8 cellular contexts compared by ENCODE assay signal in genomic region chr4:121764702-121765367, GRCh38. TPM values are rescaled to one million over a fixed set of nuclear protein-coding genes. Genes with fewer than 3 reads are reported as not detected.
DNase-seq lines count a peak whose midpoint lies in the region; ATAC-seq and TF ChIP-seq lines count a peak whose summit lies in the region.

TSS of gene SMIM43 (minus strand) at chr4:121765164. CDS start at chr4:121765105, 59 bp downstream.

- DNase-seq in HAP-1 (ENCODE audit: low spot score in 2 of 2) (no peak), mammary epithelial cell (peak; percentile 18), lung microvascular endothelial cell (ENCODE audit: low read depth in 2 of 2) (peak; percentile 19 to 31), H4 (ENCODE audit: low spot score) (no peak)

- H3K9me3 ChIP-seq in HAP-1, result no peaks in the 10 kb centered on the region
- H3K9me3 ChIP-seq in mammary epithelial cell (replicated peaks; ENCODE audit: insufficient read depth, low read length), result no peaks in the 10 kb centered on the region

- H3K4me1 ChIP-seq in ACC112 (ENCODE audit: control insufficient read depth, insufficient read depth, low read length, unreplicated experiment) (peaks cover 6% of the 10 kb centered on the region), HAP-1 (no peaks in the 10 kb centered on the region), mammary epithelial cell (ENCODE audit: insufficient read depth, low read length) (no peaks in the 10 kb centered on the region)

- H4K20me1 ChIP-seq in mammary epithelial cell (ENCODE audit: insufficient read depth, low read length), result no peaks in the 10 kb centered on the region

- intact Hi-C loops in mammary epithelial cell (cut with micrococcal nuclease), result no loop called here

- CTCF ChIA-PET in mammary epithelial cell (lab: Charles Lee; ENCODE audit: low non-redundant PET), result no interaction called here

- TF ChIP-seq CTCF in mammary epithelial cell (conservative IDR thresholded peaks at IDR 0.05 in 1 of 2, IDR thresholded peaks at IDR 0.05 in 1 of 2; ENCODE audit: extremely low read depth in 1 of 2, insufficient read depth in 1 of 2, low read depth in 1 of 2, low read length in 2 of 2), result no peak

- ATAC-seq in GM18517 (IDR thresholded peaks at IDR 0.05; ENCODE audit: unreplicated experiment) (no peak), GM19324 (IDR thresholded peaks at IDR 0.05; ENCODE audit: low FRiP score, unreplicated experiment) (no peak), HG02884 (IDR thresholded peaks at IDR 0.05; ENCODE audit: unreplicated experiment) (no peak)

- H3K27me3 ChIP-seq in ACC112 (ENCODE audit: insufficient read depth, low read length), result no peaks in the 10 kb centered on the region
- no peaks in the 10 kb centered on the region for H3K27me3 ChIP-seq in HAP-1 (ENCODE audit: low read depth)
- H3K27me3 ChIP-seq in mammary epithelial cell (ENCODE audit: insufficient read depth, low read length), result peaks cover 2% of the 10 kb centered on the region

- no peak within 1 kb of the TSS for H3K9ac ChIP-seq in mammary epithelial cell (ENCODE audit: insufficient read depth, low read length)

- H3K4me3 ChIP-seq in ACC112 (ENCODE audit: low read depth, low read length) (peak within 1 kb of the TSS; percentile 83), HAP-1 (peak within 1 kb of the TSS; percentile 32), mammary epithelial cell (replicated peaks in 1 of 3; ENCODE audit: insufficient read depth in 1 of 3, low read depth in 2 of 3, low read length in 3 of 3) (peak within 1 kb of the TSS; percentile 28 to 53 (median 50))

- H3K36me3 ChIP-seq in ACC112 (ENCODE audit: insufficient read depth, low read length) (no peaks in the 10 kb centered on the region), HAP-1 (replicated peaks) (no peaks in the 10 kb centered on the region), mammary epithelial cell (ENCODE audit: insufficient read depth, low read length) (no peaks in the 10 kb centered on the region)

- 5% methylated on average over 44 of the region's 75 CpGs for WGBS in mammary epithelial cell (ENCODE audit: low coverage, missing lambda C conversion rate)

- H2AFZ ChIP-seq in ACC112 (ENCODE audit: low read length, unreplicated experiment) (peak within 1 kb of the TSS; percentile 90), mammary epithelial cell (ENCODE audit: low read depth, low read length) (peak within 1 kb of the TSS; percentile 90)

- no peaks in the 10 kb centered on the region for H3K79me2 ChIP-seq in ACC112 (ENCODE audit: control insufficient read depth, insufficient read depth, low read length, unreplicated experiment)
- H3K79me2 ChIP-seq in mammary epithelial cell (ENCODE audit: insufficient read depth, low read length), result no peaks in the 10 kb centered on the region

- no TSS peak for BruUV-seq in mammary epithelial cell (replicated peaks; lab: Mats Ljungman, UMichigan)

- H3K27ac ChIP-seq in ACC112 (ENCODE audit: low read depth, low read length), result no peak within 1 kb of the TSS
- H3K27ac ChIP-seq in mammary epithelial cell (ENCODE audit: insufficient read depth, low read depth, low read length), result no peak within 1 kb of the TSS

- in situ Hi-C loops in HAP-1 (cut with MboI; ENCODE audit: low sequenced_read_pairs), result no loop called here
- in situ Hi-C loops in mammary epithelial cell (cut with MboI; ENCODE audit: low sequenced_read_pairs in 2 of 2), result no loop called here

- H3K4me2 ChIP-seq in mammary epithelial cell (ENCODE audit: insufficient read depth, low read depth, low read length), result peak within 1 kb of the TSS; percentile 99

- dilution Hi-C loops in mammary epithelial cell (cut with HindIII; ENCODE audit: low sequenced_read_pairs), result no loop called here

RNA-seq across cellular contexts. Expression of gene SMIM43, which starts in this region (rescaled TPM):
- total RNA-seq in mammary epithelial cell (not detected), lung microvascular endothelial cell (0.40 and 0.65 TPM in 2 replicates)
- 0.07 TPM for polyA plus RNA-seq in mammary epithelial cell
- polyA minus RNA-seq in mammary epithelial cell, result not detected
- not detected in 2 replicates for total RNA-seq in H4 (2014; rRNA removed; shearing (Covaris generic))

Comparison
In these comparisons a context has a peak if more than half of its experiments do, and no peak if none do; other contexts are left out.
1. Peak in DNase-seq, H3K4me3 ChIP-seq and H3K4me2 ChIP-seq in mammary epithelial cell; RNA of the gene not detected or under 1 TPM.
2. Peak in DNase-seq in lung microvascular endothelial cell; RNA of the gene not detected or under 1 TPM.
3. H3K4me3 ChIP-seq: peak in every context shown above with its lines; median percentile 83 in ACC112; 50 in mammary epithelial cell; 32 in HAP-1.